Comparison of ENCODE assay signal across 8 cellular contexts in the genomic region with DNA sequence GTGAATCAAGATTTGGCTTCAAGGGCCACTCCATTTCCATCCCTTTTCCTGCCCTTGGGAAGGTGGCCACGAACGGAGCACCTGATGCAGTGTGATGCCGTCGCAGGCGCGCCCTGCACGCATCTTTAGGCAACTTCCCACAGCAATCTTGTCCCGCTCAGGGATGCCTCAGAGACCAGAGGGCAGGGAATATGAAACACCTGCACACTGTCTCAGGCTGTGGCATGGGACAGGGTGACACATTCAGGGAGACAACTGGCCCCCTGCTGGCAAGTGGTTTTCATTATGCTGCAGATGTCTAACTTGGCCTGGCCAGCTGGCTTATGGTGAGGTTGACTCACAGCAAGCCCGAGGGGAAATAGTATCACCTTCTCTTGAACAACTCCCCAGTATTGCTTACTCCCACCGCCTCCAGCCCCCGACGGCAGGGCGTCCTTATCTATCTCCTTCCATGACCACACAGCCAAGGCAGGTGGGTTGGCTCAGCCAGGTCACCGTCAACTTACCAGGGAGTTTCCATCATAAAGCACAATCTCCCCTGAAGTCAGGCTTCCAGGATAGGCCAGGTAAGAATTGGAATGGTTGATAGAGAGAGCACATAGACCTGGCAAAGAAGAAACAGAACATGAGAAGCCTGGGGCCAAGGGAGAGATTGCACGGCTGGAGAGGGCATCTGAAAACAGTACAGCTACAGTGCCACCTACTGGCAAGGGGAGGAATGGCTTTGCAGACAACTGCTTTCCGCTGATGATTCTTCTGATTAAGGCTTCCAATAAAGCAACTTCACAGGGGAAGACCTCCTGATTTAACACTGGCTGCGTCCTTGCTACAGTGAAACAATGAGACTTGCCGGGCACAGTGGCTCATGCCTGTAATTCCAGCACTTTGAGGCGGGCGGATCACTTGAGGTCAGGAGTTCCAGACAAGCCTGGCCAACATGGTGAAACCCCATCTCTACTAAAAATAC. TPM values are rescaled to one million over a fixed set of nuclear protein-coding genes. Genes with fewer than 3 reads are reported as not detected.
DNase-seq lines count a peak whose midpoint lies in the region; ATAC-seq and TF ChIP-seq lines count a peak whose summit lies in the region.

No MANE protein-coding gene starts in this region.

- no peaks in the 10 kb centered on the region for H4K20me1 ChIP-seq in PC-3 (ENCODE audit: low read length)

- CTCF ChIA-PET in AG04449 (lab: Yijun Ruan, JAX) (interaction anchor here (0.6 to 16.5 kb wide), 24 partner anchors 10 to 324 kb away, joined by 3 to 213 read pairs (median 4); a partner anchor contains a TSS), PC-3 (lab: Charles Lee) (interaction anchor here (0.5 to 3.1 kb wide), 4 partner anchors 22 to 972 kb away, joined by 3 to 13 read pairs (median 4); a partner anchor contains a TSS)

- H3K9me2 ChIP-seq in PC-3 (replicated peaks; ENCODE audit: low read length): no peaks in the 10 kb centered on the region

- peak overlapping the region; percentile 48 for H2AFZ ChIP-seq in PC-3 (ENCODE audit: low read length)

- TF ChIP-seq CTCF in AG04449 (IDR thresholded peaks at IDR 0.05; ENCODE audit: insufficient read depth, low read length, missing control alignments) (peak; percentile 95), PC-3 (conservative IDR thresholded peaks at IDR 0.05; ENCODE audit: low read depth, low read length) (peak; percentile 86), nephron progenitor cell (IDR thresholded peaks at IDR 0.05) (peak; percentile 91), stomach (IDR thresholded peaks at IDR 0.05) (peak in 5 of 7 experiments; percentile 84 to 92 (median 90))

- peaks cover 44% of the 10 kb centered on the region for H3K4me1 Mint-ChIP-seq in nephron progenitor cell

- no peak overlapping the region for H3K27ac Mint-ChIP-seq in nephron progenitor cell

- peak overlapping the region; percentile 59 for H3K9ac ChIP-seq in PC-3 (ENCODE audit: low read length)

- TF ChIP-seq EP300 in stomach (IDR thresholded peaks at IDR 0.05): no peak

- H3K27ac ChIP-seq in PC-3 (ENCODE audit: low read length) (peak overlapping the region; percentile 81), stomach (peak overlapping the region in 2 of 5 donors; percentile 83 to 84)

- no peaks in the 10 kb centered on the region for H3F3A ChIP-seq in PC-3 (ENCODE audit: low read length, unreplicated experiment)

- H3K4me1 ChIP-seq in PC-3 (ENCODE audit: insufficient read depth, low read length) (peaks cover 10% of the 10 kb centered on the region), stomach (peaks cover 22 to 54% (median 33%) of the 10 kb centered on the region in 4 donors)

- H3K4me3 Mint-ChIP-seq in nephron progenitor cell: no peak overlapping the region

- 54 to 62% (median 55%) methylated on average over 20 of the region's 20 CpGs for WGBS in stomach, 5 donors

- peak overlapping the region; percentile 78 for H3K4me2 ChIP-seq in PC-3 (ENCODE audit: low read length)

- no peak for TF ChIP-seq POLR2A in stomach (IDR thresholded peaks at IDR 0.05)

- intact Hi-C loops in PC-3 (cut with micrococcal nuclease) (loop anchor here (1.0 to 2.0 kb wide), 3 partner anchors 27 to 264 kb away; no protein-coding TSS in a partner anchor), stomach (cut with DNase I; ENCODE audit: low total_unique reads) (loop anchor here (10.0 kb wide), 1 partner anchor 171 kb away; no protein-coding TSS in a partner anchor)

- H3K9me3 Mint-ChIP-seq in nephron progenitor cell: no peaks in the 10 kb centered on the region

- H3K36me3 ChIP-seq in PC-3 (ENCODE audit: low read depth, low read length) (no peaks in the 10 kb centered on the region), stomach (peaks cover 41 to 70% (median 55%) of the 10 kb centered on the region in 4 donors)

- H3K4me3 ChIP-seq in AG04449 (ENCODE audit: low read depth, low read length) (no peak overlapping the region), PC-3 (ENCODE audit: low read length) (peak overlapping the region; percentile 48; the same call in 1 of the 2 replicates), stomach (no peak overlapping the region)

- peaks cover 4% of the 10 kb centered on the region for H3K27me3 Mint-ChIP-seq in nephron progenitor cell (ENCODE audit: low read depth, poor library complexity)

- DNase-seq in AG04449 (ENCODE audit: low read depth, low spot score): no peak
- DNase-seq in Kasumi-1 (lab: John Stamatoyannopoulos, UW): peak; percentile 89 to 96
- DNase-seq in PC-3: peak; percentile 89
- DNase-seq in activated T-cell treated with anti-CD3 and anti-CD28 coated beads for 48 hours (ENCODE audit: low read depth): peak; percentile 75
- DNase-seq in fibroblast of gingiva (ENCODE audit: low read depth): peak; percentile 74
- peak; percentile 79 for DNase-seq in nephron progenitor cell
- peak; percentile 83 for DNase-seq in stomach

- no peaks in the 10 kb centered on the region for H3K27me3 ChIP-seq in PC-3 (ENCODE audit: low read length)
- H3K27me3 ChIP-seq in stomach: no peaks in the 10 kb centered on the region

- BruUV-seq in PC-3 (replicated peaks; lab: Mats Ljungman, UMichigan): no TSS peak

- H3K36me3 Mint-ChIP-seq in nephron progenitor cell (ENCODE audit: low read depth): peaks cover 6% of the 10 kb centered on the region

- peak; percentile 57 for ATAC-seq in GM18909 (IDR thresholded peaks at IDR 0.05; ENCODE audit: poor library complexity, unreplicated experiment)
- peak; percentile 85 for ATAC-seq in PC-3

- no peaks in the 10 kb centered on the region for H3K79me2 ChIP-seq in PC-3 (ENCODE audit: low read length)

- POLR2A ChIA-PET in AG04449 (lab: Yijun Ruan, JAX) (no interaction called here), PC-3 (lab: Charles Lee; ENCODE audit: unreplicated experiment) (no interaction called here)

- H3K9me3 ChIP-seq in PC-3 (ENCODE audit: low read length) (no peaks in the 10 kb centered on the region), stomach (no peaks in the 10 kb centered on the region)

RNA-seq across cellular contexts. Expression of a gene that starts 21.1 kb away (rescaled TPM):
- 19.6 and 20.2 TPM in 2 replicates for total RNA-seq in PC-3 (2014; rRNA removed)
- total RNA-seq in stomach: 10 to 100 TPM in 4 of 5 donors, 1 to 10 TPM in 1; 8.2 to 99.1 (median 76.3) TPM
- 10 to 100 TPM; 20.3 to 49.7 (median 35.3) TPM for polyA plus RNA-seq in stomach
